In the genomic region with DNA sequence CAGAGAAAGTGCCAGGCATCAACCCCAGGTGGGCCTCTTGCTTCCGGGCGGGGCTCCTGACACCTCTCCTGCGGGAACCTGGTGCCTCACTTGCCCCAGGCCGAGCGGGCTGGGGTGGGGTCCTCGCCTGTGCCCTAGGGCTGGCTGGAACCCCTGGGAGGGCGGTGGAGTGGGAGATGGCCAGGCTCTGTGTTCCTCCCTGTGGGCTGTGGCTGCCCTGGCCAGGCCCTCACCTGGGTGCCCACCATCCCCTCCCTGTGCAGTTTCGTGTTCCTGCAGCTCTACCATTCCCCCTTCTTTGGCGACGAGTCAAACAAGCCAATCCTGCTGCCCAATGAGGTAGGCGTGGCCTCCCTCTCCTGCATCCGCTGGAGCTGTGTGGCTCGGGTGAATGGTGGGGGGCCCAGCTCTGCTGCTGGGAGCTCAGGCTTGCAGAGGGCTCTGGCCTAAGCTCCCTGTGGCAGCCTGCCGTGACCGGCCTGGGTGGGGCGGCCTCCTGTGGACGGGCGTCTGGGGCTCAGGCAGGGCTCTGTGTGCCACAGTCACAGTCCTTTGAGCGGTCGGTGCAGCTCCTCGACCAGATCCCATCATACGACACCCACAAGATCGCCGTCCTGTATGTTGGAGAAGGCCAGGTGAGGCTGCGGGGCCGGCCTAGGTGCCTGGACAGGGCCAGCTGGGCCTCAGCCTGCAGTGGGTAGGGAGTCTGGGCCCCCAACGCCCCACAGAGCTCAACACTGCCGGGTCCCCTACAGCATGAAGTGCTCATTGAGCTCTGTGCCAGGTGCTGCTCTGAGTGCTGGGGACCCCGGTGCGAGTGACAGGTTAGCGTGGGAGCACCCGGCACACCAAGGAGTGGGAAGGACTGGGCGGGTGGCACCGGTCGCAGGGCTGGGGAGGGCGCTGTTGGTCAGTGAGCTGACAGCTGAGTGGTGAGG, we compare ENCODE assay signal across 17 cellular contexts.
"Had no signal": no experiment of that assay in that cellular context is flagged by ENCODE, and none has a peak within 500 bp of the region (broad histone marks: within the 10 kb centered on the region; RNA-seq: fewer than 3 reads in every experiment).

No MANE protein-coding gene starts in this region.

- H3K27ac Mint-ChIP-seq: activated naive CD8-positive, alpha-beta T cell; endodermal cell had no signal

- H3K4me3 Mint-ChIP-seq: activated naive CD8-positive, alpha-beta T cell; endodermal cell had no signal

- H3K9me3 Mint-ChIP-seq: endodermal cell had no signal

- H3K4me1 Mint-ChIP-seq: endodermal cell had no signal

- DNase-seq: activated CD4-positive, alpha-beta T cell treated with anti-CD3 and anti-CD28 coated beads for 1 hour; amniotic stem cell; endodermal cell; foreskin melanocyte; left ventricle myocardium inferior; mammary epithelial cell; psoas muscle; right cardiac atrium; stomach; T-helper 2 cell; testis; upper lobe of right lung; WERI-Rb-1 had no signal

- H3K4me3 ChIP-seq: cardiac muscle cell, left ventricle myocardium inferior, psoas muscle, skin epidermis, stomach, testis, upper lobe of right lung had no signal

- H3K27me3 ChIP-seq: cardiac muscle cell, stomach, testis, upper lobe of right lung had no signal

- H3K9me3 ChIP-seq: left ventricle myocardium inferior, psoas muscle, stomach, testis, upper lobe of right lung had no signal

- H3K27ac ChIP-seq: cardiac muscle cell, epithelial cell of prostate, left ventricle myocardium inferior, psoas muscle, testis, upper lobe of right lung, WERI-Rb-1 had no signal

- H3K27me3 Mint-ChIP-seq: activated naive CD8-positive, alpha-beta T cell had no signal

- H3K36me3 Mint-ChIP-seq: activated naive CD8-positive, alpha-beta T cell had no signal
